In the genomic region with DNA sequence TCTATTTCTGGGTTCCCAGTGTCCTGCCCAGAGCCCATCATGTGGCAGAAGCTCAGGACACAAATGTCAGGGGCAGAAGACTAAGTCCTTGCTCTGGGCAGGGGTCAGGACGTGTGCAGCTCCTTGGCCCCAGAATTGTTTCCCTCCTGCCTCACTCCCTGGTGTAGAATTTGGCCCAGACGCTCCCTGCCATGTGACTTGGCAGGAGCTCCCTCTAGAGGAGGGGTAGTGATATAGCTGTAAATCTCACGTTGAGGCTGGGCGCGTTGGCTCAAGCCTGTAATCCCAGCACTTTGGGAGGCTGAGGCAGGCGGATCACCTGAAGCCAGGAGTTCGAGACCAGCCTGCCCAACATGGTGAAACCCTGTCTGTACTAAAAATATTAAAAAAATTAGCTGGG, we compare ENCODE assay signal across 9 cellular contexts.
DNase-seq lines count a peak whose midpoint lies in the region; ATAC-seq and TF ChIP-seq lines count a peak whose summit lies in the region.
"Had no signal": no experiment of that assay in that cellular context is flagged by ENCODE, and none has a peak within 500 bp of the region (broad histone marks: within the 10 kb centered on the region; RNA-seq: fewer than 3 reads in every experiment).

No MANE protein-coding gene starts in this region.

- no peaks in the 10 kb centered on the region for H4K20me1 ChIP-seq in OCI-LY1 (ENCODE audit: insufficient read depth, low read length)

- no peak overlapping the region for H3K27ac ChIP-seq in OCI-LY1 (ENCODE audit: low read depth, low read length, poor library complexity, severe bottlenecking)
- H3K27ac ChIP-seq in upper lobe of right lung, result no peak overlapping the region

- H3K27me3 ChIP-seq in OCI-LY1 (ENCODE audit: insufficient read depth, low read length), result no peaks in the 10 kb centered on the region
- peaks cover 11% of the 10 kb centered on the region for H3K27me3 ChIP-seq in upper lobe of right lung

- no peak for TF ChIP-seq POLR2A in erythroblast (IDR thresholded peaks at IDR 0.05; ENCODE audit: low read length)

- intact Hi-C loops in upper lobe of right lung (cut with DNase I), result no loop called here

- ATAC-seq in upper lobe of right lung, result peak; percentile 69
- ATAC-seq in GM18907 (IDR thresholded peaks at IDR 0.05; ENCODE audit: unreplicated experiment), result no peak

- TF ChIP-seq CTCF in OCI-LY1 (IDR thresholded peaks at IDR 0.05; ENCODE audit: low read length) (peak; percentile 48), upper lobe of right lung (IDR thresholded peaks at IDR 0.05) (peak; percentile 25)

- no peak overlapping the region for H3K4me2 ChIP-seq in OCI-LY1 (ENCODE audit: low read length)

- H2AFZ ChIP-seq in OCI-LY1 (ENCODE audit: low read length), result no peak overlapping the region

- H3K9me2 ChIP-seq in OCI-LY1 (ENCODE audit: low read depth, low read length), result no peaks in the 10 kb centered on the region

- no peaks in the 10 kb centered on the region for H3K4me1 ChIP-seq in OCI-LY1 (ENCODE audit: insufficient read depth, low read length, severe bottlenecking)
- H3K4me1 ChIP-seq in upper lobe of right lung, result no peaks in the 10 kb centered on the region

- peak; percentile 11 for DNase-seq in stimulated activated CD4-positive, alpha-beta T cell treated with anti-CD3 and anti-CD28 coated beads, Interleukin-15, amount 100 ng/mL, for 24 hours
- DNase-seq in stimulated activated CD4-positive, alpha-beta T cell treated with anti-CD3 and anti-CD28 coated beads, Interleukin-4, amount 100 ng/mL, for 4 hours, result no peak
- DNase-seq in erythroblast (lab: John Stamatoyannopoulos, UW) (peak; percentile 30 to 64), upper lobe of right lung (no peak), NCI-H2227 (lab: John Stamatoyannopoulos, UW; ENCODE audit: unreplicated experiment) (no peak), iPS-NIHi7 (ENCODE audit: extremely low spot score) (no peak)
- DNase-seq: activated CD4-positive, alpha-beta T cell treated with anti-CD3 and anti-CD28 coated beads for 4 hours had no signal

- H3F3A ChIP-seq in OCI-LY1 (ENCODE audit: insufficient read depth, low read length), result no peaks in the 10 kb centered on the region

- H3K79me2 ChIP-seq in OCI-LY1 (ENCODE audit: insufficient read depth, low read length), result no peaks in the 10 kb centered on the region

- H3K36me3 ChIP-seq in OCI-LY1 (ENCODE audit: insufficient read depth, low read length) (no peaks in the 10 kb centered on the region), upper lobe of right lung (no peaks in the 10 kb centered on the region)

- no peak overlapping the region for H3K9ac ChIP-seq in OCI-LY1 (ENCODE audit: low read length)

- H3K4me3 ChIP-seq in OCI-LY1 (ENCODE audit: low read depth, low read length, poor library complexity, severe bottlenecking) (no peak overlapping the region), upper lobe of right lung (no peak overlapping the region)

- H3K9me3 ChIP-seq in OCI-LY1 (ENCODE audit: low read length) (no peaks in the 10 kb centered on the region), upper lobe of right lung (no peaks in the 10 kb centered on the region)

Comparison
In these comparisons a context has a peak if more than half of its experiments do, and no peak if none do; other contexts are left out.
1. DNase-seq: peak in stimulated activated CD4-positive, alpha-beta T cell treated with anti-CD3 and anti-CD28 coated beads, Interleukin-15, amount 100 ng/mL, for 24 hours (single experiment) and erythroblast (2 of 2); none in stimulated activated CD4-positive, alpha-beta T cell treated with anti-CD3 and anti-CD28 coated beads, Interleukin-4, amount 100 ng/mL, for 4 hours (0 of 2), upper lobe of right lung (single experiment), NCI-H2227 (single experiment) and iPS-NIHi7 (single experiment).